Comparison of ENCODE assay signal across 1 cellular context in the genomic region with DNA sequence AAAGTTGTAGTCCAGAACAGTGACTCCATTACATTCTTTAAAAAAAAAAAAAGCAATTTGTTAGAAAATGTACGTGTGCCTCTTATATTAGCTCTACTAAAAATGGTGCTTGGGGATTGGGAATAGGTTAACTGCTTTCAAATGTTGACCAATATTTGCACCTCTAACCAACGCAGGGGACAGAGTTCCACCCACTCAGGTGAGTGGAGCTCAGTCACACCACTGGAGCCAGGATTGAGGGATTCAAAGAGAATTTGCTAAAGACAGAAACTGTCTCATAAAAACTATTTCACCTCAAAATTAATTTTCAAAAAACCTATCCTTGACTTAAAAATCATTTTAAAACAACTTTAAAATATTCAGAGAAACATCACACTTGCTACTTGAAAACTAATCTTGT.
TF ChIP-seq lines count a peak whose summit lies in the region.

No MANE protein-coding gene starts in this region.

TF ChIP-seq in HCT116, 20 proteins besides CTCF, POLR2A, EP300 and RAD21:
- TF ChIP-seq MAX (IDR thresholded peaks at IDR 0.05): no peak
- no peak for TF ChIP-seq CBX3 (IDR thresholded peaks at IDR 0.05; ENCODE audit: low read depth)
- no peak for TF ChIP-seq TCF7L2 (IDR thresholded peaks at IDR 0.05; ENCODE audit: borderline replicate concordance, extremely low read depth, insufficient read depth, insufficient read length)
- no peak for TF ChIP-seq JUND (IDR thresholded peaks at IDR 0.05)
- TF ChIP-seq FOSL1 (IDR thresholded peaks at IDR 0.05; ENCODE audit: low read depth): no peak
- no peak for TF ChIP-seq ATF3 (IDR thresholded peaks at IDR 0.05)
- TF ChIP-seq ZFX (IDR thresholded peaks at IDR 0.05): no peak
- TF ChIP-seq SRF (IDR thresholded peaks at IDR 0.05; ENCODE audit: low read depth): no peak
- no peak for TF ChIP-seq POLR2AphosphoS5 (IDR thresholded peaks at IDR 0.05; ENCODE audit: low read depth, low read length)
- TF ChIP-seq CEBPB (IDR thresholded peaks at IDR 0.05; ENCODE audit: low read depth): no peak
- TF ChIP-seq SIN3A (IDR thresholded peaks at IDR 0.05; ENCODE audit: low read depth): no peak
- TF ChIP-seq, protein P1, sequence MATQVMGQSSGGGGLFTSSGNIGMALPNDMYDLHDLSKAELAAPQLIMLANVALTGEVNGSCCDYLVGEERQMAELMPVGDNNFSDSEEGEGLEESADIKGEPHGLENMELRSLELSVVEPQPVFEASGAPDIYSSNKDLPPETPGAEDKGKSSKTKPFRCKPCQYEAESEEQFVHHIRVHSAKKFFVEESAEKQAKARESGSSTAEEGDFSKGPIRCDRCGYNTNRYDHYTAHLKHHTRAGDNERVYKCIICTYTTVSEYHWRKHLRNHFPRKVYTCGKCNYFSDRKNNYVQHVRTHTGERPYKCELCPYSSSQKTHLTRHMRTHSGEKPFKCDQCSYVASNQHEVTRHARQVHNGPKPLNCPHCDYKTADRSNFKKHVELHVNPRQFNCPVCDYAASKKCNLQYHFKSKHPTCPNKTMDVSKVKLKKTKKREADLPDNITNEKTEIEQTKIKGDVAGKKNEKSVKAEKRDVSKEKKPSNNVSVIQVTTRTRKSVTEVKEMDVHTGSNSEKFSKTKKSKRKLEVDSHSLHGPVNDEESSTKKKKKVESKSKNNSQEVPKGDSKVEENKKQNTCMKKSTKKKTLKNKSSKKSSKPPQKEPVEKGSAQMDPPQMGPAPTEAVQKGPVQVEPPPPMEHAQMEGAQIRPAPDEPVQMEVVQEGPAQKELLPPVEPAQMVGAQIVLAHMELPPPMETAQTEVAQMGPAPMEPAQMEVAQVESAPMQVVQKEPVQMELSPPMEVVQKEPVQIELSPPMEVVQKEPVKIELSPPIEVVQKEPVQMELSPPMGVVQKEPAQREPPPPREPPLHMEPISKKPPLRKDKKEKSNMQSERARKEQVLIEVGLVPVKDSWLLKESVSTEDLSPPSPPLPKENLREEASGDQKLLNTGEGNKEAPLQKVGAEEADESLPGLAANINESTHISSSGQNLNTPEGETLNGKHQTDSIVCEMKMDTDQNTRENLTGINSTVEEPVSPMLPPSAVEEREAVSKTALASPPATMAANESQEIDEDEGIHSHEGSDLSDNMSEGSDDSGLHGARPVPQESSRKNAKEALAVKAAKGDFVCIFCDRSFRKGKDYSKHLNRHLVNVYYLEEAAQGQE (IDR thresholded peaks at IDR 0.05; ENCODE audit: low read depth): no peak
- TF ChIP-seq EZH2phosphoT487 (IDR thresholded peaks at IDR 0.05; ENCODE audit: borderline replicate concordance): no peak
- TF ChIP-seq SP1 (IDR thresholded peaks at IDR 0.05; ENCODE audit: low read depth): no peak
- no peak for TF ChIP-seq YY1 (IDR thresholded peaks at IDR 0.05; ENCODE audit: extremely low read depth, insufficient replicate concordance, low read depth, low read length)
- TF ChIP-seq EGR1 (IDR thresholded peaks at IDR 0.05; ENCODE audit: low read depth): no peak
